8 cellular contexts compared by ENCODE assay signal in the genomic region with DNA sequence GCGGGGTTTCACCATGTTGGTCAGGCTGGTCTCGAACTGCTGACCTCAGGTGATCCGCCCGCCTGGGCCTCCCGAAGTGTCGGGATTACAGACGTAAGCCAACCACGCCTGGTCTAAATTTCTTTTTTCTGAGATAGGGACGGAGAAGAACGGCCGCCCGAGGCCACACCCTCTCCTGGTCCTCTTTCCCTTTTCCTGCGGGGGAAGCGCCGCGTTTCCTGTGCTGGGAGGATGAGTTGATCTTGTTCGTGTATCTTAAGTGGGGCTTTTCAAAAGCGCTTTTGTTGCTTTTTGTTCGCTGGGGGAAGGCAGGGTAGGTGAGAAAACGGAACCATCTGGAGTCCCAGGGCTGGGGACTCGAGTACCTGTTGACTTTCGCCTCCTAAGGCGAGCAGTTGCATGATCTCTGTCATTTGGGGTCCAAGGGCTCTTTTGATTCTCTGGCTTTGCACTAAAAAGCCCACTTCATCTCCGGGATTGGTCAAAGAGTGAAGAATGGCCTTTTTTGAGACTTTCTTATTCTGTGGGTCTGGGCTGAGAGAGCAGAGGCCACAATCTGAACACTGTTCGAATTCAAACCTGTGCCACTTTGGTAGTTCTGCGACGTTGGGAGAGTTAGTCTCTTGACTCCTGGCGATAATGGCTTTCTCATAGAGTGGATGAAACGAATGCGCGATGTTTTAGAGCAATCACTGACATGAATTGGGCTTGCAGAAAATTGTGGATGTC. TPM values are rescaled to one million over a fixed set of nuclear protein-coding genes. Genes with fewer than 3 reads are reported as not detected.
DNase-seq lines count a peak whose midpoint lies in the region; ATAC-seq and TF ChIP-seq lines count a peak whose summit lies in the region.

No MANE protein-coding gene starts in this region.

- 4 to 7% (median 6%) methylated on average over 28 to 31 of the region's 31 CpGs for WGBS in heart left ventricle, 4 donors
- 8 to 14% (median 11%) methylated on average over 31 of the region's 31 CpGs for WGBS in psoas muscle, 3 donors

- H3K9me3 ChIP-seq in CD4-positive, CD25-positive, alpha-beta regulatory T cell (ENCODE audit: control insufficient read depth in 2 of 2, low read length in 2 of 2), result no peaks in the 10 kb centered on the region
- H3K9me3 ChIP-seq in MG63 (no peaks in the 10 kb centered on the region), heart left ventricle (no peaks in the 10 kb centered on the region), psoas muscle (no peaks in the 10 kb centered on the region)

- peak overlapping the region; percentile 87 for H3K4me3 ChIP-seq in CD4-positive, CD25-positive, alpha-beta regulatory T cell (ENCODE audit: low read depth, low read length)
- H3K4me3 ChIP-seq in MG63, result peak overlapping the region; percentile 99
- H3K4me3 ChIP-seq in heart left ventricle, result peak overlapping the region; percentile 60 to 99 (median 86)
- H3K4me3 ChIP-seq in psoas muscle, result peak overlapping the region; percentile 95

- H3K4me1 ChIP-seq in CD4-positive, CD25-positive, alpha-beta regulatory T cell (ENCODE audit: control insufficient read depth, insufficient read depth, low read length, poor library complexity, severe bottlenecking), result peaks cover 72% of the 10 kb centered on the region
- H3K4me1 ChIP-seq in heart left ventricle (peaks cover 0 to 61% (median 38%) of the 10 kb centered on the region in 12 donors), psoas muscle (peaks cover 34% of the 10 kb centered on the region)

- intact Hi-C loops in activated T-helper 1 cell treated with anti-CD3 and anti-CD28 coated beads, Interleukin-12 subunit alpha, Interleukin-12 subunit beta, Interleukin-2, Interleukin-4 antibody, amounts not matched to agents 30 ng/mL and 10 ng/mL and 1 ng/mL, durations not matched to agents 14 hours and 24 hours and 36 hours (cut with micrococcal nuclease), result loop anchor here (1.0 to 5.0 kb wide), 4 partner anchors 19 to 688 kb away; partner anchors contain the start of gene ZNF843
- intact Hi-C loops in heart left ventricle (cut with DNase I), result loop anchor here in 7 of 10 donors (5.0 to 10.0 kb wide), 5 partner anchors 106 to 276 kb away; partner anchors contain the start of genes ZNF843 (in 5 of the 7), ARMC5 (in 2 of the 7), ZNF646 (in 1 of the 7) and ZNF668 (in 1 of the 7)
- intact Hi-C loops in psoas muscle (cut with DNase I), result loop anchor here (2.0 to 5.0 kb wide), 2 partner anchors 32 to 36 kb away; partner anchors contain the start of gene PYDC1 (in 1 of the 2)

- peak overlapping the region; percentile 97 to 99 (median 97) for H3K27ac Mint-ChIP-seq in CD4-positive, CD25-positive, alpha-beta regulatory T cell
- peak overlapping the region; percentile 99 for H3K27ac Mint-ChIP-seq in activated T-helper 1 cell treated with anti-CD3 and anti-CD28 coated beads, Interleukin-12 subunit alpha, Interleukin-12 subunit beta, Interleukin-2, Interleukin-4 antibody, amounts not matched to agents 30 ng/mL and 10 ng/mL and 1 ng/mL, durations not matched to agents 14 hours and 24 hours and 36 hours

- H3K27me3 ChIP-seq in CD4-positive, CD25-positive, alpha-beta regulatory T cell (ENCODE audit: control insufficient read depth, insufficient read depth, low read length), result no peaks in the 10 kb centered on the region
- no peaks in the 10 kb centered on the region for H3K27me3 ChIP-seq in MG63
- peaks cover 0 to 5% (median 0%) of the 10 kb centered on the region in 9 donors for H3K27me3 ChIP-seq in heart left ventricle
- no peaks in the 10 kb centered on the region for H3K27me3 ChIP-seq in psoas muscle (ENCODE audit: insufficient read depth in 3 of 3, low read length in 2 of 3)

- H3K36me3 ChIP-seq in CD4-positive, CD25-positive, alpha-beta regulatory T cell (ENCODE audit: control insufficient read depth, insufficient read depth, low read length), result peaks cover 44% of the 10 kb centered on the region
- H3K36me3 ChIP-seq in MG63 (peaks cover 59% of the 10 kb centered on the region), heart left ventricle (peaks cover 0 to 47% (median 40%) of the 10 kb centered on the region in 9 donors), psoas muscle (ENCODE audit: insufficient read depth in 1 of 2, low read depth in 1 of 2) (peaks cover 21 to 40% of the 10 kb centered on the region in 2 donors)

- DNase-seq in CD4-positive, CD25-positive, alpha-beta regulatory T cell, result peak; percentile 22 to 50 (median 27)
- peak; percentile 56 for DNase-seq in MG63
- no peak for DNase-seq in activated T-helper 1 cell treated with anti-CD3 and anti-CD28 coated beads, Interleukin-12 subunit alpha, Interleukin-12 subunit beta, Interleukin-2, Interleukin-4 antibody, amounts not matched to agents 30 ng/mL and 10 ng/mL and 1 ng/mL, durations not matched to agents 14 hours and 24 hours and 36 hours (ENCODE audit: low spot score)
- peak in 4 of 5 donors; percentile 46 to 59 (median 54) for DNase-seq in heart left ventricle
- DNase-seq in psoas muscle, result peak; percentile 46 to 61
- no peak for DNase-seq in HPDE6-E6E7 (ENCODE audit: extremely low spot score)
- DNase-seq in SHP77 (lab: John Stamatoyannopoulos, UW), result no peak

- peak overlapping the region; percentile 89 for H3K27ac ChIP-seq in CD4-positive, CD25-positive, alpha-beta regulatory T cell (ENCODE audit: insufficient read depth, low read length, poor library complexity, severe bottlenecking)
- H3K27ac ChIP-seq in heart left ventricle (peak overlapping the region in 11 of 12 donors; percentile 87 to 99 (median 93)), psoas muscle (peak overlapping the region; percentile 99)

- TF ChIP-seq POLR2A in heart left ventricle (IDR thresholded peaks at IDR 0.05), result no peak

- H3K9me3 Mint-ChIP-seq in CD4-positive, CD25-positive, alpha-beta regulatory T cell, result peaks cover 0 to 5% (median 0%) of the 10 kb centered on the region in 7 donors
- no peaks in the 10 kb centered on the region for H3K9me3 Mint-ChIP-seq in activated T-helper 1 cell treated with anti-CD3 and anti-CD28 coated beads, Interleukin-12 subunit alpha, Interleukin-12 subunit beta, Interleukin-2, Interleukin-4 antibody, amounts not matched to agents 30 ng/mL and 10 ng/mL and 1 ng/mL, durations not matched to agents 14 hours and 24 hours and 36 hours

- H3K4me3 Mint-ChIP-seq in CD4-positive, CD25-positive, alpha-beta regulatory T cell, result peak overlapping the region; percentile 95 to 99 (median 98)
- peak overlapping the region; percentile 98 for H3K4me3 Mint-ChIP-seq in activated T-helper 1 cell treated with anti-CD3 and anti-CD28 coated beads, Interleukin-12 subunit alpha, Interleukin-12 subunit beta, Interleukin-2, Interleukin-4 antibody, amounts not matched to agents 30 ng/mL and 10 ng/mL and 1 ng/mL, durations not matched to agents 14 hours and 24 hours and 36 hours

- peaks cover 44% of the 10 kb centered on the region for H3K36me3 Mint-ChIP-seq in CD4-positive, CD25-positive, alpha-beta regulatory T cell
- H3K36me3 Mint-ChIP-seq in activated T-helper 1 cell treated with anti-CD3 and anti-CD28 coated beads, Interleukin-12 subunit alpha, Interleukin-12 subunit beta, Interleukin-2, Interleukin-4 antibody, amounts not matched to agents 30 ng/mL and 10 ng/mL and 1 ng/mL, durations not matched to agents 14 hours and 24 hours and 36 hours (ENCODE audit: low read depth), result peaks cover 52% of the 10 kb centered on the region

- peaks cover 38 to 82% (median 56%) of the 10 kb centered on the region in 4 donors for H3K4me1 Mint-ChIP-seq in CD4-positive, CD25-positive, alpha-beta regulatory T cell
- H3K4me1 Mint-ChIP-seq in activated T-helper 1 cell treated with anti-CD3 and anti-CD28 coated beads, Interleukin-12 subunit alpha, Interleukin-12 subunit beta, Interleukin-2, Interleukin-4 antibody, amounts not matched to agents 30 ng/mL and 10 ng/mL and 1 ng/mL, durations not matched to agents 14 hours and 24 hours and 36 hours (ENCODE audit: low read depth), result peaks cover 67% of the 10 kb centered on the region

- ATAC-seq in CD4-positive, CD25-positive, alpha-beta regulatory T cell (ENCODE audit: low read depth in 2 of 2), result no peak
- peak in 2 of 4 donors; percentile 20 to 40 for ATAC-seq in heart left ventricle
- no peak for ATAC-seq in psoas muscle
- ATAC-seq in HG02759 (IDR thresholded peaks at IDR 0.05; ENCODE audit: unreplicated experiment), result no peak

- no peak for TF ChIP-seq CTCF in heart left ventricle (IDR thresholded peaks at IDR 0.05)
- no peak for TF ChIP-seq CTCF in psoas muscle (IDR thresholded peaks at IDR 0.05)

- peaks cover 19% of the 10 kb centered on the region for H3K27me3 Mint-ChIP-seq in CD4-positive, CD25-positive, alpha-beta regulatory T cell
- no peaks in the 10 kb centered on the region for H3K27me3 Mint-ChIP-seq in activated T-helper 1 cell treated with anti-CD3 and anti-CD28 coated beads, Interleukin-12 subunit alpha, Interleukin-12 subunit beta, Interleukin-2, Interleukin-4 antibody, amounts not matched to agents 30 ng/mL and 10 ng/mL and 1 ng/mL, durations not matched to agents 14 hours and 24 hours and 36 hours (ENCODE audit: insufficient read depth)

RNA-seq across cellular contexts. Expression of gene FUS, which starts 1.3 kb away (rescaled TPM):
- total RNA-seq in CD4-positive, CD25-positive, alpha-beta regulatory T cell, result 918 TPM
- polyA plus RNA-seq in CD4-positive, CD25-positive, alpha-beta regulatory T cell, result 100 to 1,000 TPM; 119 to 147 (median 132) TPM
- total RNA-seq in MG63 (2014; rRNA removed; shearing (Covaris generic); ENCODE audit: low replicate concordance), result 14.5 and 17.2 TPM in 2 replicates
- 950 and 955 TPM in 2 replicates for total RNA-seq in activated T-helper 1 cell treated with anti-CD3 and anti-CD28 coated beads, Interleukin-12 subunit alpha, Interleukin-12 subunit beta, Interleukin-2, Interleukin-4 antibody, amounts not matched to agents 30 ng/mL and 10 ng/mL and 1 ng/mL, durations not matched to agents 14 hours and 24 hours and 36 hours
- total RNA-seq in heart left ventricle, result 100 to 1,000 TPM in 7 of 9 donors, 10 to 100 TPM in 2; 20.3 to 213 (median 127) TPM
- 100 to 1,000 TPM; 127 to 155 TPM for polyA plus RNA-seq in heart left ventricle
- 100 to 1,000 TPM; 133 to 246 (median 160) TPM for total RNA-seq in psoas muscle
- 100 to 1,000 TPM; 117 to 185 (median 159) TPM for polyA plus RNA-seq in psoas muscle

RNA-seq across cellular contexts. Expression of gene PYCARD, which starts 21.3 kb away (rescaled TPM):
- 25.0 TPM for total RNA-seq in CD4-positive, CD25-positive, alpha-beta regulatory T cell
- polyA plus RNA-seq in CD4-positive, CD25-positive, alpha-beta regulatory T cell, result 10 to 100 TPM; 50.6 to 82.9 (median 68.3) TPM
- not detected in 2 replicates for total RNA-seq in MG63 (2014; rRNA removed; shearing (Covaris generic); ENCODE audit: low replicate concordance)
- 20.9 and 21.2 TPM in 2 replicates for total RNA-seq in activated T-helper 1 cell treated with anti-CD3 and anti-CD28 coated beads, Interleukin-12 subunit alpha, Interleukin-12 subunit beta, Interleukin-2, Interleukin-4 antibody, amounts not matched to agents 30 ng/mL and 10 ng/mL and 1 ng/mL, durations not matched to agents 14 hours and 24 hours and 36 hours
- total RNA-seq in heart left ventricle, result 10 to 100 TPM in 3 of 9 donors, 1 to 10 TPM in 6; 2.0 to 42.2 (median 5.2) TPM
- polyA plus RNA-seq in heart left ventricle, result 10 to 100 TPM in 1 of 2 donors, 1 to 10 TPM in 1; 3.9 to 10.0 TPM
- total RNA-seq in psoas muscle, result 1 to 10 TPM; 2.6 to 3.2 (median 3.0) TPM
- 1 to 10 TPM; 2.1 to 4.9 (median 3.4) TPM for polyA plus RNA-seq in psoas muscle

RNA-seq across cellular contexts. Expression of gene PRSS36, which starts 31.4 kb away (rescaled TPM):
- 0.39 TPM for total RNA-seq in CD4-positive, CD25-positive, alpha-beta regulatory T cell
- 1 to 10 TPM in 3 of 4 donors, under 1 TPM in 1; 0.46 to 1.4 (median 1.2) TPM for polyA plus RNA-seq in CD4-positive, CD25-positive, alpha-beta regulatory T cell
- 1.7 TPM in 1 of 2 replicates, not detected in the other for total RNA-seq in MG63 (2014; rRNA removed; shearing (Covaris generic); ENCODE audit: low replicate concordance)
- total RNA-seq in activated T-helper 1 cell treated with anti-CD3 and anti-CD28 coated beads, Interleukin-12 subunit alpha, Interleukin-12 subunit beta, Interleukin-2, Interleukin-4 antibody, amounts not matched to agents 30 ng/mL and 10 ng/mL and 1 ng/mL, durations not matched to agents 14 hours and 24 hours and 36 hours, result 0.27 and 0.34 TPM in 2 replicates
- total RNA-seq in heart left ventricle (1 to 10 TPM in 7 of 9 donors, under 1 TPM in 2; 0.35 to 5.1 (median 1.2) TPM), psoas muscle (1 to 10 TPM in 1 of 4 donors, under 1 TPM in 3; 0.47 to 1.1 (median 0.67) TPM)
- polyA plus RNA-seq in heart left ventricle (1 to 10 TPM; 1.0 to 2.6 TPM), psoas muscle (1 to 10 TPM in 2 of 3 donors, under 1 TPM in 1; 0.24 to 1.7 (median 1.3) TPM)

RNA-seq across cellular contexts. Expression of gene TRIM72, which starts 32.7 kb away (rescaled TPM):
- total RNA-seq in CD4-positive, CD25-positive, alpha-beta regulatory T cell, result 0.20 TPM
- polyA plus RNA-seq in CD4-positive, CD25-positive, alpha-beta regulatory T cell, result not detected
- not detected in 2 replicates for total RNA-seq in MG63 (2014; rRNA removed; shearing (Covaris generic); ENCODE audit: low replicate concordance)
- total RNA-seq in activated T-helper 1 cell treated with anti-CD3 and anti-CD28 coated beads, Interleukin-12 subunit alpha, Interleukin-12 subunit beta, Interleukin-2, Interleukin-4 antibody, amounts not matched to agents 30 ng/mL and 10 ng/mL and 1 ng/mL, durations not matched to agents 14 hours and 24 hours and 36 hours, result 0.10 and 0.15 TPM in 2 replicates
- total RNA-seq in heart left ventricle (1 to 10 TPM in 8 of 9 donors, under 1 TPM in 1; 0.32 to 3.4 (median 1.6) TPM), psoas muscle (100 to 1,000 TPM; 155 to 236 (median 229) TPM)
- polyA plus RNA-seq in heart left ventricle (1 to 10 TPM; 1.0 to 1.2 TPM), psoas muscle (100 to 1,000 TPM in 1 of 3 donors, 10 to 100 TPM in 2; 62.9 to 132 (median 64.8) TPM)

RNA-seq across cellular contexts. Expression of gene PYDC1, which starts 35.7 kb away (rescaled TPM):
- not detected for total RNA-seq in CD4-positive, CD25-positive, alpha-beta regulatory T cell
- not detected for polyA plus RNA-seq in CD4-positive, CD25-positive, alpha-beta regulatory T cell
- not detected in 2 replicates for total RNA-seq in MG63 (2014; rRNA removed; shearing (Covaris generic); ENCODE audit: low replicate concordance)
- total RNA-seq in activated T-helper 1 cell treated with anti-CD3 and anti-CD28 coated beads, Interleukin-12 subunit alpha, Interleukin-12 subunit beta, Interleukin-2, Interleukin-4 antibody, amounts not matched to agents 30 ng/mL and 10 ng/mL and 1 ng/mL, durations not matched to agents 14 hours and 24 hours and 36 hours, result not detected in 2 replicates
- not detected for total RNA-seq in heart left ventricle
- polyA plus RNA-seq in heart left ventricle, result not detected
- not detected for total RNA-seq in psoas muscle
- polyA plus RNA-seq in psoas muscle, result not detected

Comparison
In these comparisons a context has a peak if more than half of its experiments do, and no peak if none do; other contexts are left out.
1. DNase-seq: peak in CD4-positive, CD25-positive, alpha-beta regulatory T cell (3 of 3), MG63 (single experiment), heart left ventricle (4 of 5) and psoas muscle (2 of 2); none in activated T-helper 1 cell treated with anti-CD3 and anti-CD28 coated beads, Interleukin-12 subunit alpha, Interleukin-12 subunit beta, Interleukin-2, Interleukin-4 antibody, amounts not matched to agents 30 ng/mL and 10 ng/mL and 1 ng/mL, durations not matched to agents 14 hours and 24 hours and 36 hours (single experiment), HPDE6-E6E7 (single experiment) and SHP77 (0 of 2).
2. Peak in every context shown above with its lines, with median percentiles within 50 percentile points of each other: H3K27ac ChIP-seq and H3K4me3 ChIP-seq.